ENCODE assay signal across 1 cellular context in the genomic region with DNA sequence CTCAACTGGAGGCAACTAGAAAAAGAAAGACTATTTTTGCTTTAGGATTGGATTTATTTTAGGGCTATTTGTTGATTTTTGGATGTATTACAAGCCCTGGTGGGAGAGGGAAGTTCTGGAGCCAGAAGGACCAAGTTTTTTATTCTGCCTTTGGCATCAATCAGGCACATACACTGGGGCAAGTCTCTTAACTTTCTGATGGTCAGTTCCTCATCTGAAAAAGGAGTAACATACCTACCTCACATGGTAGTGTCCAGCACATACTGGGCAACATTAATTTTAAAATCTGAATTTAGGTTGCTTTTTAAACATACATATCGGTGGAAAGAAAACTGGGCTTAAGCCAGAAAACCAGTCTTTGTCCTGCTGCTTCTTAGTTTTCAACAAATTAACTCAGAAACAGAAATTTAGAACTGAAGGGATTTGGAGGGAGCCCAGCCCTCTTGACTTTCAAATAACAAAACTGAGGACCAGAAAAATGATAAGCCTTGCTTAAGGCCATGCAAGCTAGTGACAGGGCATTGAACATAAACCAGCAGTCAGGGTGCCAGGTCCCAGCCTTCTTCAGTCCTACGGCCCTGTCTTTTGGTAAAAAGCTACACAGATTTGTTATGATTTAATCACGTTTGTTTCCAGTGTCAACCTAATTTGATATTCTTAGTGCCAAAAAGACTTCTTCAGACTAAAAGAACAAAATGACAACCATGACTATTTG.
TF ChIP-seq lines count a peak whose summit lies in the region.

No MANE protein-coding gene starts in this region.

TF ChIP-seq in SK-N-SH, 30 proteins besides CTCF, POLR2A, EP300 and RAD21 (continued from another document):
- TF ChIP-seq TEAD4 (IDR thresholded peaks at IDR 0.05; ENCODE audit: borderline replicate concordance, insufficient read depth) (no peak), SMC3 (IDR thresholded peaks at IDR 0.05; ENCODE audit: low read depth, low read length) (no peak), MEF2A (IDR thresholded peaks at IDR 0.05; ENCODE audit: borderline replicate concordance, low read depth) (no peak), FOXM1 (IDR thresholded peaks at IDR 0.05; ENCODE audit: low read depth) (no peak), TAF1 (IDR thresholded peaks at IDR 0.05; ENCODE audit: borderline replicate concordance, low read depth, low read length) (no peak), NFIC (IDR thresholded peaks at IDR 0.05; ENCODE audit: borderline replicate concordance) (no peak), RXRA (IDR thresholded peaks at IDR 0.05; ENCODE audit: borderline replicate concordance, low read depth) (no peak), POLR2AphosphoS5 (IDR thresholded peaks at IDR 0.05; ENCODE audit: low read depth, low read length) (no peak)
- TF ChIP-seq, protein P1, sequence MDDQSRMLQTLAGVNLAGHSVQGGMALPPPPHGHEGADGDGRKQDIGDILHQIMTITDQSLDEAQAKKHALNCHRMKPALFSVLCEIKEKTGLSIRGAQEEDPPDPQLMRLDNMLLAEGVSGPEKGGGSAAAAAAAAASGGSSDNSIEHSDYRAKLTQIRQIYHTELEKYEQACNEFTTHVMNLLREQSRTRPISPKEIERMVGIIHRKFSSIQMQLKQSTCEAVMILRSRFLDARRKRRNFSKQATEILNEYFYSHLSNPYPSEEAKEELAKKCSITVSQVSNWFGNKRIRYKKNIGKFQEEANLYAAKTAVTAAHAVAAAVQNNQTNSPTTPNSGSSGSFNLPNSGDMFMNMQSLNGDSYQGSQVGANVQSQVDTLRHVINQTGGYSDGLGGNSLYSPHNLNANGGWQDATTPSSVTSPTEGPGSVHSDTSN (IDR thresholded peaks at IDR 0.05), result no peak
- TF ChIP-seq, protein P2, sequence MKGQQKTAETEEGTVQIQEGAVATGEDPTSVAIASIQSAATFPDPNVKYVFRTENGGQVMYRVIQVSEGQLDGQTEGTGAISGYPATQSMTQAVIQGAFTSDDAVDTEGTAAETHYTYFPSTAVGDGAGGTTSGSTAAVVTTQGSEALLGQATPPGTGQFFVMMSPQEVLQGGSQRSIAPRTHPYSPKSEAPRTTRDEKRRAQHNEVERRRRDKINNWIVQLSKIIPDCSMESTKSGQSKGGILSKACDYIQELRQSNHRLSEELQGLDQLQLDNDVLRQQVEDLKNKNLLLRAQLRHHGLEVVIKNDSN (IDR thresholded peaks at IDR 0.05; ENCODE audit: borderline replicate concordance, low read depth), result no peak
- TF ChIP-seq, protein P3, sequence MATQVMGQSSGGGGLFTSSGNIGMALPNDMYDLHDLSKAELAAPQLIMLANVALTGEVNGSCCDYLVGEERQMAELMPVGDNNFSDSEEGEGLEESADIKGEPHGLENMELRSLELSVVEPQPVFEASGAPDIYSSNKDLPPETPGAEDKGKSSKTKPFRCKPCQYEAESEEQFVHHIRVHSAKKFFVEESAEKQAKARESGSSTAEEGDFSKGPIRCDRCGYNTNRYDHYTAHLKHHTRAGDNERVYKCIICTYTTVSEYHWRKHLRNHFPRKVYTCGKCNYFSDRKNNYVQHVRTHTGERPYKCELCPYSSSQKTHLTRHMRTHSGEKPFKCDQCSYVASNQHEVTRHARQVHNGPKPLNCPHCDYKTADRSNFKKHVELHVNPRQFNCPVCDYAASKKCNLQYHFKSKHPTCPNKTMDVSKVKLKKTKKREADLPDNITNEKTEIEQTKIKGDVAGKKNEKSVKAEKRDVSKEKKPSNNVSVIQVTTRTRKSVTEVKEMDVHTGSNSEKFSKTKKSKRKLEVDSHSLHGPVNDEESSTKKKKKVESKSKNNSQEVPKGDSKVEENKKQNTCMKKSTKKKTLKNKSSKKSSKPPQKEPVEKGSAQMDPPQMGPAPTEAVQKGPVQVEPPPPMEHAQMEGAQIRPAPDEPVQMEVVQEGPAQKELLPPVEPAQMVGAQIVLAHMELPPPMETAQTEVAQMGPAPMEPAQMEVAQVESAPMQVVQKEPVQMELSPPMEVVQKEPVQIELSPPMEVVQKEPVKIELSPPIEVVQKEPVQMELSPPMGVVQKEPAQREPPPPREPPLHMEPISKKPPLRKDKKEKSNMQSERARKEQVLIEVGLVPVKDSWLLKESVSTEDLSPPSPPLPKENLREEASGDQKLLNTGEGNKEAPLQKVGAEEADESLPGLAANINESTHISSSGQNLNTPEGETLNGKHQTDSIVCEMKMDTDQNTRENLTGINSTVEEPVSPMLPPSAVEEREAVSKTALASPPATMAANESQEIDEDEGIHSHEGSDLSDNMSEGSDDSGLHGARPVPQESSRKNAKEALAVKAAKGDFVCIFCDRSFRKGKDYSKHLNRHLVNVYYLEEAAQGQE (IDR thresholded peaks at IDR 0.05; ENCODE audit: low read depth, low read length), result no peak
